22 cellular contexts compared by ENCODE assay signal in the genomic region with DNA sequence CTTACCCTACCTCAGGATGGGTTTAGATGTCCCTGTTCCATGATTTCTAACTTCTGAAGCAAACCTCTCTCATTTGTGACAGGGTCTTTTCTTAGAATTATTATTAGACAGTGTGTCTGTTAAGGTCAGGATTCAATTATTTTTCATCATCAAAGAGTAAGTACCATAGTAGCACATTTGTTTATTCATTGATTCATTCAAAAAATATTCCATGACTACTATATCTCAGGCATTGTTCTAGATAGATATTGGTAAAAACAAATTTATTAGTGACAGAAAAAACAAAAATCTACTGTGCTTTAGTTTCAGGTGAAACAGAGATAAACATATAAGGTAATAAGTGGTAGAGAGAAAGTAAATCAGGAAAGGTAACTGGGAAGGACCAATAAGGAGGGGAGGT. TPM values are rescaled to one million over a fixed set of nuclear protein-coding genes. Genes with fewer than 3 reads are reported as not detected.
DNase-seq lines count a peak whose midpoint lies in the region; ATAC-seq and TF ChIP-seq lines count a peak whose summit lies in the region.
"Had no signal": no experiment of that assay in that cellular context is flagged by ENCODE, and none has a peak within 500 bp of the region (broad histone marks: within the 10 kb centered on the region; RNA-seq: fewer than 3 reads in every experiment).

No MANE protein-coding gene starts in this region.

- H3K79me2 ChIP-seq in GM23248 (ENCODE audit: insufficient read depth) (peaks cover 27% of the 10 kb centered on the region), smooth muscle cell (ENCODE audit: low read depth) (peaks cover 29% of the 10 kb centered on the region)

- TF ChIP-seq CTCF in gastroesophageal sphincter (IDR thresholded peaks at IDR 0.05) (no peak), smooth muscle cell (IDR thresholded peaks at IDR 0.05; ENCODE audit: borderline replicate concordance, insufficient read depth, poor library complexity, severe bottlenecking) (no peak), left lung (IDR thresholded peaks at IDR 0.05) (no peak)

- no peak for ATAC-seq in gastroesophageal sphincter
- ATAC-seq in left lung, result no peak
- ATAC-seq: CD8-positive, alpha-beta T cell; naive thymus-derived CD4-positive, alpha-beta T cell had no signal

- TF ChIP-seq EP300 in gastroesophageal sphincter (IDR thresholded peaks at IDR 0.05), result no peak

- in situ Hi-C loops in GM23248 (cut with MboI), result loop anchor here (25.0 kb wide), 1 partner anchor 377 kb away; no protein-coding TSS in a partner anchor

- H2AFZ ChIP-seq in GM23248 (no peak overlapping the region), smooth muscle cell (ENCODE audit: low read depth) (no peak overlapping the region)

- intact Hi-C loops in left lung (cut with DNase I), result no loop called here

- no peaks in the 10 kb centered on the region for H3K9me2 ChIP-seq in GM23248 (ENCODE audit: insufficient read depth)

- TF ChIP-seq POLR2A in gastroesophageal sphincter (IDR thresholded peaks at IDR 0.05), result no peak

- H3K27me3 ChIP-seq in GM23248 (replicated peaks; ENCODE audit: insufficient read depth) (no peaks in the 10 kb centered on the region), SJSA1 (replicated peaks) (no peaks in the 10 kb centered on the region), gastroesophageal sphincter (no peaks in the 10 kb centered on the region), smooth muscle cell (ENCODE audit: low read depth) (no peaks in the 10 kb centered on the region), left lung (peaks cover 0 to 37% of the 10 kb centered on the region in 2 donors)
- H3K27me3 ChIP-seq: MG63, sigmoid colon had no signal

- peaks cover 67% of the 10 kb centered on the region for H3F3A ChIP-seq in GM23248 (ENCODE audit: insufficient read depth)
- peaks cover 34% of the 10 kb centered on the region for H3F3A ChIP-seq in smooth muscle cell (ENCODE audit: low read depth)

- peak overlapping the region; percentile 79 for H3K4me2 ChIP-seq in GM23248 (ENCODE audit: unreplicated experiment)
- H3K4me2 ChIP-seq in smooth muscle cell, result peak overlapping the region; percentile 82

- peak overlapping the region; percentile 91 for H3K27ac ChIP-seq in GM23248
- peak overlapping the region; percentile 89 for H3K27ac ChIP-seq in SJSA1
- H3K27ac ChIP-seq in gastroesophageal sphincter, result peak overlapping the region; percentile 72 to 98 (median 86)
- peak overlapping the region; percentile 96 for H3K27ac ChIP-seq in smooth muscle cell (ENCODE audit: low read depth)
- H3K27ac ChIP-seq in left lung, result no peak overlapping the region

- no peaks in the 10 kb centered on the region for H4K20me1 ChIP-seq in GM23248 (ENCODE audit: insufficient read depth)
- H4K20me1 ChIP-seq in smooth muscle cell (ENCODE audit: low read depth), result peaks cover 14% of the 10 kb centered on the region

- H3K9ac ChIP-seq in GM23248, result no peak overlapping the region
- H3K9ac ChIP-seq in smooth muscle cell (ENCODE audit: low read depth), result peak overlapping the region; percentile 69

- H3K36me3 ChIP-seq in GM23248 (ENCODE audit: low read depth), result no peaks in the 10 kb centered on the region
- H3K36me3 ChIP-seq in SJSA1, result peaks cover 8% of the 10 kb centered on the region
- H3K36me3 ChIP-seq in gastroesophageal sphincter, result no peaks in the 10 kb centered on the region
- no peaks in the 10 kb centered on the region for H3K36me3 ChIP-seq in smooth muscle cell (ENCODE audit: low read depth)
- H3K36me3 ChIP-seq in left lung, result no peaks in the 10 kb centered on the region
- H3K36me3 ChIP-seq: esophagus squamous epithelium, sigmoid colon had no signal

- DNase-seq in GM23248, result no peak
- no peak for DNase-seq in SJSA1 (ENCODE audit: low read depth in 1 of 2, low spot score in 2 of 2)
- DNase-seq in smooth muscle cell (lab: John Stamatoyannopoulos, UW; ENCODE audit: unreplicated experiment), result no peak
- DNase-seq in RKO (ENCODE audit: low spot score), result no peak
- DNase-seq in activated gamma-delta T cell (lab: John Stamatoyannopoulos, UW), result no peak
- no peak for DNase-seq in left lung
- DNase-seq: activated naive CD4-positive, alpha-beta T cell treated with anti-CD3 and anti-CD28 coated beads, Interleukin-2, amount 10 ng/mL, durations not matched to agents 7 days and 5 days; activated T-cell treated with anti-CD3 and anti-CD28 coated beads, Interleukin-2, amount 50 U/mL, for 48 hours; AML-193; CD8-positive, alpha-beta T cell; cerebellar nuclear complex; DMS153; esophagus squamous epithelium; GDM1; MG63; naive thymus-derived CD4-positive, alpha-beta T cell; NCI-H1436 treated with DMSO at 0.1 percent for 48 hours; NCI-H526; sigmoid colon; substantia nigra; T-helper 1 cell had no signal

- H3K4me3 ChIP-seq in GM23248, result no peak overlapping the region
- H3K4me3 ChIP-seq in SJSA1, result no peak overlapping the region
- H3K4me3 ChIP-seq in gastroesophageal sphincter, result no peak overlapping the region
- H3K4me3 ChIP-seq in smooth muscle cell, result no peak overlapping the region
- no peak overlapping the region for H3K4me3 ChIP-seq in left lung
- H3K4me3 ChIP-seq: esophagus squamous epithelium, MG63, sigmoid colon had no signal

- H3K9me3 ChIP-seq in GM23248 (ENCODE audit: low read depth) (no peaks in the 10 kb centered on the region), SJSA1 (replicated peaks) (no peaks in the 10 kb centered on the region), gastroesophageal sphincter (no peaks in the 10 kb centered on the region), smooth muscle cell (replicated peaks; ENCODE audit: low read depth) (no peaks in the 10 kb centered on the region), left lung (no peaks in the 10 kb centered on the region)
- H3K9me3 ChIP-seq: esophagus squamous epithelium, MG63, sigmoid colon had no signal

- peaks cover 57% of the 10 kb centered on the region for H3K4me1 ChIP-seq in GM23248 (ENCODE audit: insufficient read depth)
- peaks cover 58% of the 10 kb centered on the region for H3K4me1 ChIP-seq in SJSA1 (replicated peaks)
- peaks cover 6 to 56% (median 10%) of the 10 kb centered on the region in 3 donors for H3K4me1 ChIP-seq in gastroesophageal sphincter
- H3K4me1 ChIP-seq in smooth muscle cell (ENCODE audit: low read depth), result peaks cover 6% of the 10 kb centered on the region
- peaks cover 0 to 6% of the 10 kb centered on the region in 2 donors for H3K4me1 ChIP-seq in left lung

RNA-seq across cellular contexts. Expression of gene PLOD2, which starts 3.5 kb away (rescaled TPM):
- total RNA-seq in GM23248 (2014; rRNA removed; shearing (Covaris generic)), result 306 and 330 TPM in 2 replicates
- polyA plus RNA-seq in GM23248 (2016; fragmentation: Nextera tagmentation; extraction: Ambion mirVana) (288 and 300 TPM in 2 replicates), smooth muscle cell (293 and 372 TPM in 2 replicates)
- 109 and 129 TPM in 2 replicates for total RNA-seq in SJSA1 (2014; rRNA removed; shearing (Covaris generic))
- total RNA-seq in gastroesophageal sphincter (100 to 1,000 TPM in 2 of 4 donors, 10 to 100 TPM in 2; 55.1 to 100 (median 89.2) TPM), smooth muscle cell (658 and 786 TPM in 2 replicates), left lung (10 to 100 TPM; 41.9 to 52.6 TPM)
- total RNA-seq: CD8-positive, alpha-beta T cell had no signal
- polyA plus RNA-seq: naive thymus-derived CD4-positive, alpha-beta T cell had no signal

Comparison
In these comparisons a context has a peak if more than half of its experiments do, and no peak if none do; other contexts are left out.
1. H3K27ac ChIP-seq: peak in GM23248 (single experiment), SJSA1 (single experiment), gastroesophageal sphincter (4 of 4) and smooth muscle cell (single experiment); none in left lung (0 of 2).